Comparison of ENCODE assay signal across 1 cellular context in genomic region chr7:130923930-130924329, GRCh38.
TF ChIP-seq lines count a peak whose summit lies in the region.

No MANE protein-coding gene starts in this region.

TF ChIP-seq in H1, 55 proteins besides CTCF, POLR2A, EP300 and RAD21:
- TF ChIP-seq NANOG (IDR thresholded peaks at IDR 0.05; ENCODE audit: insufficient read depth, low read depth, low read length, poor library complexity, severe bottlenecking), result no peak
- no peak for TF ChIP-seq CBX8 (IDR thresholded peaks at IDR 0.05; ENCODE audit: borderline replicate concordance, low read depth, low read length)
- no peak for TF ChIP-seq CHD1 (IDR thresholded peaks at IDR 0.05; ENCODE audit: low read depth, low read length)
